Comparison of ENCODE assay signal across 8 cellular contexts in the genomic region with DNA sequence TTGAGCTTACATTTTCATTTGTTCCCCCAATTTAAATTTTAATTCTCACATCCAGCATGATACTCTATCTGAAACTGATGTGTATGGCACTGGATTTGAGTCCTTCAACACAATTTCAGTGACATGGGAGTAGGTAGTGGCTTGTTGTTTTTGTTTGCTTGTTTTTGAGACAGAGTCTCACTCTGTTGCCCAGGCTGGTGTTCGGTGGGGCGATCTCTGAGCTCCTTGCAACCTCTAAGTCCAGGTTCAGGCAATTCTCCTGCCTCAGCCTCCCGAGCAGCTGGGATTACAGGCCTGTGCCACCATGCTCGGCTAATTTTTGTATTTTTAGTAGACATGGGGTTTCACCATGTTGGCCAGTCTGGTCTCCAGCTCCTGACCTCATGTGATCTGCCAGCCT. TPM values are rescaled to one million over a fixed set of nuclear protein-coding genes. Genes with fewer than 3 reads are reported as not detected.
DNase-seq lines count a peak whose midpoint lies in the region; ATAC-seq, FAIRE-seq and TF ChIP-seq lines count a peak whose summit lies in the region.
"Not testable (repeated sequence)": the region's sequence is repeated elsewhere in the genome, so short reads cannot be mapped to it uniquely, and the experiment has no call there.

No MANE protein-coding gene starts in this region.

- CTCF ChIA-PET in A673 (lab: Charles Lee) = not testable (repeated sequence)
- CTCF ChIA-PET in HCT116 (lab: Charles Lee) = interaction anchor here (0.7 to 0.8 kb wide), 2 partner anchors 241 to 312 kb away, joined by 3 read pairs; partner anchors contain the start of gene LRRC59
- CTCF ChIA-PET in activated naive CD4-positive, alpha-beta T cell treated with anti-CD3 and anti-CD28 coated beads, Interleukin-2, amount 10 ng/mL, durations not matched to agents 7 days and 5 days (lab: Charles Lee) = interaction anchor here (0.6 to 1.8 kb wide), 3 partner anchors 9 to 26 kb away, joined by 3 to 4 read pairs (median 4); no protein-coding TSS in a partner anchor

- peaks cover 43% of the 10 kb centered on the region for H3K4me1 Mint-ChIP-seq in activated naive CD4-positive, alpha-beta T cell treated with anti-CD3 and anti-CD28 coated beads, Interleukin-2, amount 10 ng/mL, durations not matched to agents 7 days and 5 days
- peaks cover 38% of the 10 kb centered on the region for H3K4me1 Mint-ChIP-seq in neural crest cell
- peaks cover 47% of the 10 kb centered on the region for H3K4me1 Mint-ChIP-seq in stimulated activated naive CD8-positive, alpha-beta T cell treated with anti-CD3 and anti-CD28 coated beads, Interleukin-15, Interleukin-2, amounts not matched to agents 100 ng/mL and 50 ng/mL, for 24 hours (ENCODE audit: low read depth)

- dilution Hi-C loops in keratinocyte (cut with MboI; ENCODE audit: extremely low pct_ligation_motif_present, low sequenced_read_pairs) = not testable (repeated sequence)

- H3K36me3 Mint-ChIP-seq in activated naive CD4-positive, alpha-beta T cell treated with anti-CD3 and anti-CD28 coated beads, Interleukin-2, amount 10 ng/mL, durations not matched to agents 7 days and 5 days; neural crest cell (ENCODE audit: low read depth): not testable (repeated sequence)
- peaks cover 16% of the 10 kb centered on the region for H3K36me3 Mint-ChIP-seq in stimulated activated naive CD8-positive, alpha-beta T cell treated with anti-CD3 and anti-CD28 coated beads, Interleukin-15, Interleukin-2, amounts not matched to agents 100 ng/mL and 50 ng/mL, for 24 hours (ENCODE audit: low read depth)

- peak overlapping the region; percentile 85 for H3K4me3 Mint-ChIP-seq in activated naive CD4-positive, alpha-beta T cell treated with anti-CD3 and anti-CD28 coated beads, Interleukin-2, amount 10 ng/mL, durations not matched to agents 7 days and 5 days
- peak overlapping the region; percentile 97 for H3K4me3 Mint-ChIP-seq in neural crest cell
- peak overlapping the region; percentile 96 for H3K4me3 Mint-ChIP-seq in stimulated activated naive CD8-positive, alpha-beta T cell treated with anti-CD3 and anti-CD28 coated beads, Interleukin-15, Interleukin-2, amounts not matched to agents 100 ng/mL and 50 ng/mL, for 24 hours

- H3K36me3 ChIP-seq in A673 (ENCODE audit: insufficient read depth, low read length, poor library complexity, severe bottlenecking); HCT116 (ENCODE audit: control insufficient read depth in 1 of 2, insufficient read depth in 2 of 2, low read length in 2 of 2); SJCRH30; duodenal mucosa (ENCODE audit: control insufficient read depth in 1 of 2, insufficient read depth in 2 of 2, low read length in 2 of 2); keratinocyte (ENCODE audit: control insufficient read depth in 2 of 2, extremely low read depth in 1 of 2, insufficient read depth in 2 of 2, low read length in 2 of 2): not testable (repeated sequence)

- POLR2A ChIA-PET in A673 (lab: Charles Lee; ENCODE audit: low non-redundant PET) (interaction anchor here (0.6 to 1.1 kb wide), 3 partner anchors 9 to 1876 kb away, joined by 3 read pairs; partner anchors contain the start of gene LUC7L3), HCT116 (lab: Charles Lee) (interaction anchor here (0.5 to 1.2 kb wide), 4 partner anchors 10 to 605 kb away, joined by 3 to 6 read pairs (median 3); partner anchors contain the start of gene LUC7L3)

- H3K79me2 ChIP-seq in HCT116 (ENCODE audit: insufficient read depth, low read length) (peaks cover 47% of the 10 kb centered on the region), keratinocyte (ENCODE audit: control insufficient read depth, insufficient read depth, low read length) (peaks cover 32% of the 10 kb centered on the region)

- not testable (repeated sequence) for H3K9me3 ChIP-seq in A673 (ENCODE audit: low read depth, low read length, poor library complexity, severe bottlenecking); HCT116 (ENCODE audit: control insufficient read depth in 1 of 2, insufficient read depth in 1 of 2, low read depth in 1 of 2, low read length in 2 of 2); SJCRH30 (replicated peaks); duodenal mucosa (ENCODE audit: control insufficient read depth in 1 of 2, low read length in 2 of 2); keratinocyte (ENCODE audit: control insufficient read depth, low read depth, low read length)

- H3K9ac ChIP-seq in HCT116 (ENCODE audit: low read length) = peak overlapping the region; percentile 85
- peak overlapping the region; percentile 66 to 99 for H3K9ac ChIP-seq in duodenal mucosa (ENCODE audit: low read depth in 1 of 2, low read length in 2 of 2)
- H3K9ac ChIP-seq in keratinocyte (ENCODE audit: control insufficient read depth, extremely low read depth, insufficient read depth, low read length) = peak overlapping the region; percentile 95

- TF ChIP-seq CTCF in A673 (conservative IDR thresholded peaks at IDR 0.05; ENCODE audit: low read depth, low read length); HCT116 (IDR thresholded peaks at IDR 0.05 in 2 of 3, conservative IDR thresholded peaks at IDR 0.05 in 1 of 3; ENCODE audit: borderline replicate concordance in 1 of 3, insufficient read depth in 1 of 3, low read depth in 2 of 3, low read length in 2 of 3); keratinocyte (optimal IDR thresholded peaks at IDR 0.05 in 1 of 3, IDR thresholded peaks at IDR 0.05 in 1 of 3, conservative IDR thresholded peaks at IDR 0.05 in 1 of 3; ENCODE audit: extremely low read depth in 1 of 3, insufficient read depth in 2 of 3, low read length in 3 of 3); neural crest cell (conservative IDR thresholded peaks at IDR 0.05): not testable (repeated sequence)

- not testable (repeated sequence) for ATAC-seq in HCT116

- peak overlapping the region; percentile 87 for H3K27ac ChIP-seq in A673 (ENCODE audit: low read depth, low read length, poor library complexity, severe bottlenecking)
- peak overlapping the region; percentile 96 for H3K27ac ChIP-seq in HCT116 (ENCODE audit: low read depth, low read length)
- peak overlapping the region; percentile 80 for H3K27ac ChIP-seq in SJCRH30
- H3K27ac ChIP-seq in duodenal mucosa (ENCODE audit: low read depth, low read length) = peak overlapping the region; percentile 81
- H3K27ac ChIP-seq in keratinocyte (ENCODE audit: control insufficient read depth, insufficient read depth, low read length) = peak overlapping the region; percentile 96

- TF ChIP-seq POLR2A in HCT116 (IDR thresholded peaks at IDR 0.05; ENCODE audit: borderline replicate concordance, extremely low read depth, insufficient read depth, insufficient read length) = not testable (repeated sequence)

- intact Hi-C loops in A673 (cut with micrococcal nuclease; ENCODE audit: unreplicated experiment) = not testable (repeated sequence)
- intact Hi-C loops in HCT116 (cut with micrococcal nuclease) = loop anchor here (5.0 kb wide), 1 partner anchor 133 kb away; no protein-coding TSS in a partner anchor

- peaks cover 26% of the 10 kb centered on the region for H3K27me3 Mint-ChIP-seq in activated naive CD4-positive, alpha-beta T cell treated with anti-CD3 and anti-CD28 coated beads, Interleukin-2, amount 10 ng/mL, durations not matched to agents 7 days and 5 days
- not testable (repeated sequence) for H3K27me3 Mint-ChIP-seq in neural crest cell (ENCODE audit: low read depth); stimulated activated naive CD8-positive, alpha-beta T cell treated with anti-CD3 and anti-CD28 coated beads, Interleukin-15, Interleukin-2, amounts not matched to agents 100 ng/mL and 50 ng/mL, for 24 hours

- not testable (repeated sequence) for H3K4me1 ChIP-seq in A673 (ENCODE audit: insufficient read depth, low read length, poor library complexity, severe bottlenecking); SJCRH30
- H3K4me1 ChIP-seq in HCT116 (ENCODE audit: control insufficient read depth in 1 of 2, insufficient read depth in 2 of 2, low read length in 2 of 2) (peaks cover 14 to 43% of the 10 kb centered on the region in 2 experiments), duodenal mucosa (ENCODE audit: control insufficient read depth in 1 of 2, insufficient read depth in 2 of 2, low read length in 2 of 2) (peaks cover 13 to 20% of the 10 kb centered on the region in 2 donors), keratinocyte (ENCODE audit: control insufficient read depth, extremely low read depth, insufficient read depth, low read length) (peaks cover 12% of the 10 kb centered on the region)

- not testable (repeated sequence) for H3K9me2 ChIP-seq in HCT116 (ENCODE audit: insufficient read depth)

- BruUV-seq in A673 (replicated peaks; lab: Mats Ljungman, UMichigan); HCT116 (replicated peaks; lab: Mats Ljungman, UMichigan): not testable (repeated sequence)

- not testable (repeated sequence) for TF ChIP-seq RAD21 in HCT116 (IDR thresholded peaks at IDR 0.05; ENCODE audit: low read depth)

- H3K4me3 ChIP-seq in A673 (ENCODE audit: low read depth, low read length, poor library complexity, severe bottlenecking) = peak overlapping the region; percentile 66
- peak overlapping the region; percentile 76 to 79 for H3K4me3 ChIP-seq in HCT116 (replicated peaks in 1 of 2; ENCODE audit: low read depth in 1 of 2, low read length in 2 of 2)
- peak overlapping the region; percentile 85 for H3K4me3 ChIP-seq in SJCRH30
- peak overlapping the region; percentile 84 to 96 for H3K4me3 ChIP-seq in duodenal mucosa (ENCODE audit: low read depth in 1 of 2, low read length in 2 of 2)
- peak overlapping the region in 1 of 3 experiments; percentile 3 for H3K4me3 ChIP-seq in keratinocyte (ENCODE audit: control insufficient read depth in 2 of 3, extremely low read depth in 1 of 3, insufficient read depth in 2 of 3, low read depth in 1 of 3, low read length in 3 of 3)

- RAD21 ChIA-PET in HCT116 (lab: Charles Lee; ENCODE audit: low non-redundant PET in 1 of 2, low total read pairs in 2 of 2, uncharacterized antibody in 2 of 2, unreplicated experiment in 2 of 2) = not testable (repeated sequence)

- H3K9me3 Mint-ChIP-seq in activated naive CD4-positive, alpha-beta T cell treated with anti-CD3 and anti-CD28 coated beads, Interleukin-2, amount 10 ng/mL, durations not matched to agents 7 days and 5 days; neural crest cell; stimulated activated naive CD8-positive, alpha-beta T cell treated with anti-CD3 and anti-CD28 coated beads, Interleukin-15, Interleukin-2, amounts not matched to agents 100 ng/mL and 50 ng/mL, for 24 hours: not testable (repeated sequence)

- H3K27me3 ChIP-seq in A673 (replicated peaks; ENCODE audit: insufficient read depth, low read depth, low read length, poor library complexity); HCT116 (ENCODE audit: insufficient read depth, low read length); SJCRH30; duodenal mucosa (ENCODE audit: control insufficient read depth in 1 of 2, insufficient read depth in 2 of 2, low read length in 2 of 2); keratinocyte (ENCODE audit: control insufficient read depth, extremely low read depth, insufficient read depth, low read length): not testable (repeated sequence)

- not testable (repeated sequence) for H3K9me1 ChIP-seq in keratinocyte (ENCODE audit: control insufficient read depth, extremely low read depth, insufficient read depth, low read length)

- DNase-seq in A673 (ENCODE audit: low spot score); HCT116 (ENCODE audit: low read depth, low spot score); SJCRH30; activated naive CD4-positive, alpha-beta T cell treated with anti-CD3 and anti-CD28 coated beads, Interleukin-2, amount 10 ng/mL, durations not matched to agents 7 days and 5 days; keratinocyte (ENCODE audit: low read depth, low spot score); neural crest cell (ENCODE audit: low read depth, low spot score): not testable (repeated sequence)

- H4K20me1 ChIP-seq in HCT116 (ENCODE audit: insufficient read depth); keratinocyte (ENCODE audit: control insufficient read depth, extremely low read depth, insufficient read depth, low read length): not testable (repeated sequence)

- FAIRE-seq in keratinocyte (lab: Jason Lieb, UNC) = not testable (repeated sequence)

- peak overlapping the region; percentile 97 for H3K27ac Mint-ChIP-seq in activated naive CD4-positive, alpha-beta T cell treated with anti-CD3 and anti-CD28 coated beads, Interleukin-2, amount 10 ng/mL, durations not matched to agents 7 days and 5 days
- peak overlapping the region; percentile 91 for H3K27ac Mint-ChIP-seq in neural crest cell (ENCODE audit: unreplicated experiment)
- peak overlapping the region; percentile 95 for H3K27ac Mint-ChIP-seq in stimulated activated naive CD8-positive, alpha-beta T cell treated with anti-CD3 and anti-CD28 coated beads, Interleukin-15, Interleukin-2, amounts not matched to agents 100 ng/mL and 50 ng/mL, for 24 hours

- H2AFZ ChIP-seq in HCT116 (ENCODE audit: low read depth, low read length, poor library complexity, severe bottlenecking) = not testable (repeated sequence)
- peak overlapping the region; percentile 83 for H2AFZ ChIP-seq in keratinocyte (ENCODE audit: control insufficient read depth, low read length)

- H3K4me2 ChIP-seq in HCT116 (ENCODE audit: low read length) (peak overlapping the region; percentile 87), keratinocyte (ENCODE audit: control insufficient read depth, extremely low read depth, insufficient read depth, low read depth, low read length) (peak overlapping the region; percentile 81)

RNA-seq across cellular contexts. Expression of gene ANKRD40, which starts 1.3 kb away (rescaled TPM):
- total RNA-seq in A673 (2021) = 54.2 and 61.3 TPM in 2 replicates
- total RNA-seq in HCT116 (2021; ENCODE audit: unreplicated experiment) = 72.0 TPM
- polyA plus RNA-seq in HCT116 (2012) = 20.0 and 26.1 TPM in 2 replicates
- total RNA-seq in SJCRH30 (2014; rRNA removed; shearing (Covaris generic)) = 42.3 and 48.1 TPM in 2 replicates
- 19.3 to 39.8 TPM (median 32.7 TPM) in 3 replicates for polyA plus RNA-seq in keratinocyte
- polyA plus RNA-seq in keratinocyte (2011; ENCODE audit: low read depth) = 5.4 TPM
- polyA plus RNA-seq in keratinocyte (2011; cell fraction: cytosol; rRNA removed) = 22.2 and 33.6 TPM in 2 replicates
- 31.0 and 36.9 TPM in 2 replicates for polyA plus RNA-seq in keratinocyte (2011; cell fraction: nucleus; rRNA removed)
- polyA plus RNA-seq in keratinocyte (2012; ENCODE audit: low replicate concordance) = 13.4 and 22.8 TPM in 2 replicates
- polyA minus RNA-seq in keratinocyte = 16.5 to 30.1 TPM (median 20.5 TPM) in 3 replicates
- polyA minus RNA-seq in keratinocyte (2011; cell fraction: cytosol; rRNA and poly(A)+ RNA removed) = 21.7 TPM
- polyA minus RNA-seq in keratinocyte (2011; cell fraction: nucleus; rRNA and poly(A)+ RNA removed) = 11.2 and 20.5 TPM in 2 replicates
- total RNA-seq in neural crest cell = 62.0 and 64.0 TPM in 2 replicates

RNA-seq across cellular contexts. Expression of gene LUC7L3, which starts 10.3 kb away (rescaled TPM):
- 185 and 194 TPM in 2 replicates for total RNA-seq in A673 (2021)
- total RNA-seq in HCT116 (2021; ENCODE audit: unreplicated experiment) = 184 TPM
- polyA plus RNA-seq in HCT116 (2012) = 65.6 and 97.0 TPM in 2 replicates
- 54.9 and 84.7 TPM in 2 replicates for total RNA-seq in SJCRH30 (2014; rRNA removed; shearing (Covaris generic))
- 47.8 to 92.4 TPM (median 53.3 TPM) in 3 replicates for polyA plus RNA-seq in keratinocyte
- 521 TPM for polyA plus RNA-seq in keratinocyte (2011; ENCODE audit: low read depth)
- polyA plus RNA-seq in keratinocyte (2011; cell fraction: cytosol; rRNA removed) = 21.0 and 29.9 TPM in 2 replicates
- polyA plus RNA-seq in keratinocyte (2011; cell fraction: nucleus; rRNA removed) = 153 and 263 TPM in 2 replicates
- 64.5 and 89.1 TPM in 2 replicates for polyA plus RNA-seq in keratinocyte (2012; ENCODE audit: low replicate concordance)
- polyA minus RNA-seq in keratinocyte = 4.0 to 18.2 TPM (median 4.3 TPM) in 3 replicates
- 12.9 TPM for polyA minus RNA-seq in keratinocyte (2011; cell fraction: cytosol; rRNA and poly(A)+ RNA removed)
- 48.9 and 58.2 TPM in 2 replicates for polyA minus RNA-seq in keratinocyte (2011; cell fraction: nucleus; rRNA and poly(A)+ RNA removed)
- total RNA-seq in neural crest cell = 175 and 188 TPM in 2 replicates

RNA-seq across cellular contexts. Expression of gene ANKRD40CL, which starts 58.3 kb away (rescaled TPM):
- not detected in 2 replicates for total RNA-seq in A673 (2021)
- 0.57 TPM for total RNA-seq in HCT116 (2021; ENCODE audit: unreplicated experiment)
- not detected in 2 replicates for polyA plus RNA-seq in HCT116 (2012)
- not detected in 2 replicates for total RNA-seq in SJCRH30 (2014; rRNA removed; shearing (Covaris generic))
- polyA plus RNA-seq in keratinocyte = not detected in 3 replicates
- not detected for polyA plus RNA-seq in keratinocyte (2011; ENCODE audit: low read depth)
- not detected in 2 replicates for polyA plus RNA-seq in keratinocyte (2011; cell fraction: cytosol; rRNA removed)
- polyA plus RNA-seq in keratinocyte (2011; cell fraction: nucleus; rRNA removed) = not detected in 2 replicates
- polyA plus RNA-seq in keratinocyte (2012; ENCODE audit: low replicate concordance) = not detected in 2 replicates
- not detected in 3 replicates for polyA minus RNA-seq in keratinocyte
- polyA minus RNA-seq in keratinocyte (2011; cell fraction: cytosol; rRNA and poly(A)+ RNA removed) = not detected
- polyA minus RNA-seq in keratinocyte (2011; cell fraction: nucleus; rRNA and poly(A)+ RNA removed) = not detected in 2 replicates
- not detected in 2 replicates for total RNA-seq in neural crest cell
